18 cellular contexts compared by ENCODE assay signal in the genomic region with DNA sequence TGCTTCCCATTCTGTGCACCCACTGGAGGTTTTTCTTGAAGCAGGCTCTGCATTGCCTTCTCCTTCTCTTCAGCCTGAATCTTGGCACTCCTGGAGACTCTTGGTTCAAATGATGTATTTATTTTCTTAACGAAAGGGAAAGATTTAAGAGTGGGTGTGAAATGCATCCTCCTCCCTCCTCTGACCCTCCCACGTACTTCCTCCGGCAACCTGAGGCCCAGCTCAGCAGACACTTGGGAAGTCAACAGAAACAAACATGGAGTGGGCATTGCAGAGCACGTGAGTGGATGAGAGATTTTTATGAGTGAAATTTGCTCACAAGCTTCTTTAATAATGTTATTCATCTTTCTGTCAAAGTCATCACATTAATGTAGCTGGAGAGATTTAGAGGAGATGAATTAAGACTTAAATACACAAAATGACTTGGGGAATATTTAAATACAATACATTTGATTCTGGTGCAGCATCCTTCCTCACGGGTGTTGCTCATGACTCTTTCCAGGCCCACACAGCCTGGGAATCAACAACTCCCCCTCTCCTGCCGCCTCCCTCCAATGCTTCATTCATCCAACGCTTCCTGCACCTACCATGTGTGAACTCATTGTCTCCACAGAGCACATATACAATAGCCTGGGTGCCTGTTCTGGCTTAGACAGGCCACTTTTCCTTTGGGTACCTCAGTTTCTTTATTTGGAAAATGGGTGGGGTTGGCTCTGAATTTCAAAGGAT.
"Had no signal": no experiment of that assay in that cellular context is flagged by ENCODE, and none has a peak within 500 bp of the region (broad histone marks: within the 10 kb centered on the region; RNA-seq: fewer than 3 reads in every experiment).

No MANE protein-coding gene starts in this region.

- H3K9me3 ChIP-seq: ascending aorta, body of pancreas, SJSA1 had no signal

- H3K27ac ChIP-seq: ascending aorta, body of pancreas, SJSA1 had no signal

- H3K4me3 ChIP-seq: ascending aorta, body of pancreas, SJSA1 had no signal

- DNase-seq: activated CD4-positive, alpha-beta T cell treated with anti-CD3 and anti-CD28 coated beads for 4 hours; activated CD8-positive, alpha-beta memory T cell treated with anti-CD3 and anti-CD28 coated beads, Interleukin-2, amount 50 U/mL, for 4 hours; activated CD8-positive, alpha-beta T cell treated with anti-CD3 and anti-CD28 coated beads for 36 hours; activated T-cell treated with anti-CD3 and anti-CD28 coated beads, Interleukin-2, amount 50 U/mL, for 72 hours; body of pancreas; KG1; NCI-H1092; NCI-H1417 treated with DMSO at 0.1 percent for 48 hours; NCI-H1694; NCI-H345; NCI-H524; PC-3; SHP77; SW 1271 had no signal

- H3K27me3 ChIP-seq: ascending aorta, body of pancreas, SJSA1 had no signal

- H3K36me3 ChIP-seq: ascending aorta, SJSA1 had no signal

- ATAC-seq: activated CD4-positive, CD25-positive, alpha-beta regulatory T cell treated with anti-CD3 and anti-CD28 coated beads, Interleukin-2, amount 50 U/mL, for 24 hours; activated CD8-positive, alpha-beta T cell treated with anti-CD3 and anti-CD28 coated beads for 36 hours; activated T-cell treated with anti-CD3 and anti-CD28 coated beads, Interleukin-2, amount 50 U/mL, for 72 hours; body of pancreas; PC-3; SK-N-SH treated with all-trans-retinoic acid at 6 μM for 48 hours had no signal

- H3K4me1 ChIP-seq: ascending aorta, body of pancreas, SJSA1 had no signal
